12 cellular contexts compared by ENCODE assay signal in genomic region chr15:99474041-99474906, GRCh38.
DNase-seq lines count a peak whose midpoint lies in the region; ATAC-seq, FAIRE-seq and TF ChIP-seq lines count a peak whose summit lies in the region.
"Had no signal": no experiment of that assay in that cellular context is flagged by ENCODE, and none has a peak within 500 bp of the region (broad histone marks: within the 10 kb centered on the region; RNA-seq: fewer than 3 reads in every experiment).

No MANE protein-coding gene starts in this region.

- H3K4me3 ChIP-seq in Peyer's patch (no peak overlapping the region), H1 (ENCODE audit: extremely low read depth in 1 of 4, insufficient read depth in 2 of 4, low read depth in 3 of 4, low read length in 4 of 4) (no peak overlapping the region), testis (no peak overlapping the region)

- no peak overlapping the region for H4K91ac ChIP-seq in H1 (replicated peaks; ENCODE audit: insufficient read length, low read length)

- POLR2A ChIA-PET in H1 (lab: Charles Lee; ENCODE audit: partially characterized antibody): no interaction called here

- no peak overlapping the region for H3K4me2 ChIP-seq in H1 (ENCODE audit: insufficient read depth in 1 of 2, low read depth in 2 of 2, low read length in 2 of 2)

- H3K23me2 ChIP-seq in H1 (ENCODE audit: low read depth, low read length): no peaks in the 10 kb centered on the region

- H2BK12ac ChIP-seq in H1 (ENCODE audit: low read depth, low read length): no peak overlapping the region

- H2AFZ ChIP-seq in H1 (ENCODE audit: low read length): 0 out of 2 replicates have a peak overlapping the region, but pooled peaks have one; percentile 70

- intact Hi-C loops in testis (cut with DNase I; ENCODE audit: low total_unique reads): no loop called here

- no peak overlapping the region for H2BK120ac ChIP-seq in H1 (replicated peaks; ENCODE audit: low read depth, low read length)

- FAIRE-seq in H1 (lab: Jason Lieb, UNC): no peak

- no peak for TF ChIP-seq RAD21 in H1 (IDR thresholded peaks at IDR 0.05 in 1 of 2, conservative IDR thresholded peaks at IDR 0.05 in 1 of 2; ENCODE audit: low read depth in 2 of 2, low read length in 2 of 2)

- H3K14ac ChIP-seq in H1 (ENCODE audit: insufficient read length): no peak overlapping the region

- no peak for ATAC-seq in foreskin keratinocyte
- no peak for ATAC-seq in GM21447 (IDR thresholded peaks at IDR 0.05; ENCODE audit: unreplicated experiment)

- H4K20me1 ChIP-seq in H1 (replicated peaks in 1 of 2; ENCODE audit: control insufficient read depth in 1 of 2, insufficient read depth in 2 of 2, low read length in 2 of 2): no peaks in the 10 kb centered on the region

- H2BK20ac ChIP-seq in H1 (ENCODE audit: low read length): no peak overlapping the region

- H3K9me3 ChIP-seq in Peyer's patch (no peaks in the 10 kb centered on the region), H1 (ENCODE audit: insufficient read depth in 2 of 2, low read depth in 1 of 2, low read length in 1 of 2) (no peaks in the 10 kb centered on the region), testis (no peaks in the 10 kb centered on the region)

- no peak overlapping the region for H3K9ac ChIP-seq in H1 (replicated peaks in 1 of 4; ENCODE audit: extremely low read depth in 1 of 4, low read depth in 3 of 4, low read length in 3 of 4)

- no peak overlapping the region for H2AK5ac ChIP-seq in H1 (ENCODE audit: low read depth, low read length)

- H4K8ac ChIP-seq in H1 (ENCODE audit: extremely low read depth, insufficient read depth, low read length): no peak overlapping the region

- 87% methylated on average over 18 of the region's 20 CpGs; no CpG with 5 or more reads in 1 of the 2 experiments for WGBS in H1 (ENCODE audit: extremely low coverage in 1 of 2, insufficient coverage in 1 of 2, insufficient read length in 1 of 2, insufficient replicate concordance in 2 of 2, low coverage in 1 of 2, low lambda C conversion rate in 2 of 2, missing lambda C conversion rate in 1 of 2), 2 experiments
- WGBS in testis, 2 donors: 61 to 62% methylated on average over 17 to 20 of the region's 20 CpGs

- TF ChIP-seq CTCF in Peyer's patch (IDR thresholded peaks at IDR 0.05): no peak
- no peak for TF ChIP-seq CTCF in H1 (IDR thresholded peaks at IDR 0.05; ENCODE audit: control extremely low read depth in 1 of 3, insufficient read depth in 1 of 3, low read depth in 1 of 3, low read length in 3 of 3)
- no peak for TF ChIP-seq CTCF in testis (IDR thresholded peaks at IDR 0.05)
- no peak for TF ChIP-seq CTCF in foreskin keratinocyte (conservative IDR thresholded peaks at IDR 0.05)
- TF ChIP-seq CTCF in GM20000 (IDR thresholded peaks at IDR 0.05; ENCODE audit: extremely low read depth, missing control alignments): no peak

- H4K5ac ChIP-seq in H1 (ENCODE audit: insufficient read length, low read depth, low read length): no peak overlapping the region

- H3K56ac ChIP-seq in H1 (replicated peaks; ENCODE audit: insufficient read length, low read depth, low read length): no peak overlapping the region

- H2BK15ac ChIP-seq in H1 (ENCODE audit: low read length): no peak overlapping the region; the same call in 1 of the 2 replicates

- TF ChIP-seq EP300 in H1 (IDR thresholded peaks at IDR 0.05; ENCODE audit: borderline replicate concordance in 1 of 2, low read depth in 2 of 2, low read length in 2 of 2): no peak

- no peaks in the 10 kb centered on the region for H3K79me2 ChIP-seq in H1 (ENCODE audit: control insufficient read depth in 1 of 2, insufficient read depth in 2 of 2, low read length in 2 of 2)

- H3K36me3 ChIP-seq in Peyer's patch: no peaks in the 10 kb centered on the region
- H3K36me3 ChIP-seq in H1 (ENCODE audit: control insufficient read depth in 2 of 4, insufficient read depth in 4 of 4, low read length in 3 of 4): no peaks in the 10 kb centered on the region
- no peaks in the 10 kb centered on the region for H3K36me3 ChIP-seq in testis (ENCODE audit: low read depth, missing control alignments)

- peak in 1 of 3 donors; percentile 42 for DNase-seq in Peyer's patch
- no peak for DNase-seq in H1 (ENCODE audit: low read depth in 1 of 2, low spot score in 2 of 2)
- peak; percentile 83 for DNase-seq in medulla oblongata (ENCODE audit: extremely low spot score)
- DNase-seq in testis: peak; percentile 62
- DNase-seq in foreskin keratinocyte: no peak
- no peak for DNase-seq in activated CD4-positive, CD25-positive, alpha-beta regulatory T cell treated with anti-CD3 and anti-CD28 coated beads, Interleukin-2, amount 50 U/mL, for 72 hours
- no peak for DNase-seq in GM20000 (ENCODE audit: low spot score)
- DNase-seq: activated CD4-positive, alpha-beta T cell treated with anti-CD3 and anti-CD28 coated beads for 4 hours; NCI-H2107; SIG-M5; stimulated activated CD4-positive, alpha-beta T cell treated with anti-CD3 and anti-CD28 coated beads, Interleukin-4, amount 100 ng/mL, for 4 hours had no signal

- TF ChIP-seq POLR2A in Peyer's patch (IDR thresholded peaks at IDR 0.05) (no peak), H1 (IDR thresholded peaks at IDR 0.05; ENCODE audit: control extremely low read depth in 1 of 2, low read depth in 2 of 2, low read length in 2 of 2) (no peak), testis (IDR thresholded peaks at IDR 0.05) (no peak)

- H3K18ac ChIP-seq in H1 (ENCODE audit: extremely low read depth, low read length): peak overlapping the region; percentile 38; the same call in 1 of the 2 replicates

- H3K27me3 ChIP-seq in Peyer's patch (no peaks in the 10 kb centered on the region), H1 (replicated peaks in 1 of 4; ENCODE audit: control insufficient read depth in 3 of 4, extremely low read depth in 1 of 4, insufficient read depth in 3 of 4, low read length in 3 of 4) (no peaks in the 10 kb centered on the region), testis (no peaks in the 10 kb centered on the region), foreskin keratinocyte (no peaks in the 10 kb centered on the region)

- H3K27ac ChIP-seq in Peyer's patch (peak overlapping the region in 3 of 4 donors; percentile 7 to 33 (median 31)), H1 (ENCODE audit: low read depth, low read length) (no peak overlapping the region), testis (peak overlapping the region in 1 of 2 donors; percentile 23), foreskin keratinocyte (no peak overlapping the region)

- H3K4ac ChIP-seq in H1 (replicated peaks; ENCODE audit: insufficient read length, low read depth, low read length): no peak overlapping the region

- H3K23ac ChIP-seq in H1 (ENCODE audit: insufficient read length): no peak overlapping the region

- CTCF ChIA-PET in H1 (lab: Charles Lee; ENCODE audit: partially characterized antibody): interaction anchor here (0.8 to 1.3 kb wide), 3 partner anchors 33 to 239 kb away, joined by 3 to 5 read pairs (median 3); no protein-coding TSS in a partner anchor

- H2BK5ac ChIP-seq in H1 (ENCODE audit: low read depth, low read length): no peak overlapping the region

- H3K79me1 ChIP-seq in H1 (ENCODE audit: low read depth, low read length): no peaks in the 10 kb centered on the region

- peaks cover 0 to 25% (median 16%) of the 10 kb centered on the region in 4 donors for H3K4me1 ChIP-seq in Peyer's patch
- H3K4me1 ChIP-seq in H1 (replicated peaks in 1 of 4; ENCODE audit: control insufficient read depth in 3 of 4, insufficient read depth in 4 of 4, low read length in 3 of 4): peaks cover 0 to 8% (median 3%) of the 10 kb centered on the region in 4 experiments; a peak in 3 of 7 replicates
- peaks cover 38% of the 10 kb centered on the region for H3K4me1 ChIP-seq in testis
- peaks cover 5% of the 10 kb centered on the region for H3K4me1 ChIP-seq in foreskin keratinocyte

TF ChIP-seq in H1, 55 proteins besides CTCF, POLR2A, EP300 and RAD21:
- TF ChIP-seq TEAD4 (IDR thresholded peaks at IDR 0.05; ENCODE audit: low read depth, low read length) (no peak), RFX5 (IDR thresholded peaks at IDR 0.05; ENCODE audit: borderline replicate concordance, low read depth, low read length) (no peak), MAFK (IDR thresholded peaks at IDR 0.05; ENCODE audit: low read depth, low read length) (peak; percentile 35; the same call in 1 of the 2 replicates)

Comparison
In these comparisons a context has a peak if more than half of its experiments do, and no peak if none do; other contexts are left out.
1. DNase-seq: peak in medulla oblongata (single experiment) and testis (single experiment); none in H1 (0 of 2), foreskin keratinocyte (0 of 2), activated CD4-positive, CD25-positive, alpha-beta regulatory T cell treated with anti-CD3 and anti-CD28 coated beads, Interleukin-2, amount 50 U/mL, for 72 hours (single experiment) and GM20000 (single experiment).
2. H3K27ac ChIP-seq: peak in Peyer's patch (3 of 4); none in H1 (single experiment) and foreskin keratinocyte (single experiment).